In the genomic region with DNA sequence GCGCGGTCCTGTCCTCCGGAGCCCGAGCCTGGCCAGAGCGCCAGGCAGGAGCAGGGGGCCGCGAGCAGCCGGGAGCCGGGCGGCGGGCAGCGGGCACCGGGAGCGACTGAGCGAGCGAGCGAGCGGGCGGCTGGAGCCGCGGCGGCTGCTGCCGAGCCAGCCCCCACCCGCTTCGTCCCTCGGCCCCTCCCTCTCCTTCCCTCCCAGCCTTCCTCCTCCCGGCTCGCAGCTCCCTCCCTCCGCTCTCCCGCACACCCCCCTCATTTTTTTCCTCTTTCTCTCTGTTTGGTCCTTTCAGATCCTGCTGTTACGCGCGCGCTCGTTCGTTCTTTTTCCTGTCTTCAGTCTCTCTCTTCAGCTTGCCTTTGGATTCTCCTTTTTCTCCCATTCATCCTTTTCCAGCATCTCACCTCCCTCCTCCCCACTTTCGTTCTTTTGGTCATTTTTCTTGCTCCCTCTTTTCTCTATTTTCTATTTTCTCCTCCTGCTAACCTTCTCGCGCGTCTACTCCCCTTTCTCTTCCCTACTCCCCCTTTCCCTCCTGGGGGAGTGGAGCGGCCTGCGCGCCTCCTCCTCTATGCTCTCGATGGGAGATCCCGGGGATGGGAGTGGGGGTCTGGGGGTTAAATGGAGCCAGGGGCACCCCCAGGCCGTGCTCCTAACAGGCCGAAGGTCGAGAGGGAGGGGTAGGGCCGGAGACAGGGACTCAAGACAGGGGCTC, we compare ENCODE assay signal across 8 cellular contexts. TPM values are rescaled to one million over a fixed set of nuclear protein-coding genes. Genes with fewer than 3 reads are reported as not detected.
A peak's percentile ranks its signal among the peaks of the same experiment; 100 is the strongest.
DNase-seq lines count a peak whose midpoint lies in the region; ATAC-seq and TF ChIP-seq lines count a peak whose summit lies in the region.

Gene MEGF11 (minus strand): TSS at position 108 of the 721 bp plus-strand sequence. CDS start 125,347 bp downstream, outside the sequence.

- BruUV-seq in MCF 10A (replicated peaks; lab: Mats Ljungman, UMichigan): no TSS peak

- CTCF ChIA-PET in MCF 10A (lab: Yijun Ruan, JAX): no interaction called here

- H3K27ac ChIP-seq in smooth muscle cell (ENCODE audit: low read depth): no peak within 1 kb of the TSS

- H3K4me2 ChIP-seq in smooth muscle cell: peak within 1 kb of the TSS; percentile 98

- H3K36me3 ChIP-seq in smooth muscle cell (ENCODE audit: low read depth): no peaks in the 10 kb centered on the region

- peaks cover 99% of the 10 kb centered on the region for H3K27me3 ChIP-seq in smooth muscle cell (ENCODE audit: low read depth)

- H3K27ac Mint-ChIP-seq in MCF 10A (ENCODE audit: low read depth, unreplicated experiment): no peak within 1 kb of the TSS

- no peaks in the 10 kb centered on the region for H3K9me3 Mint-ChIP-seq in MCF 10A (ENCODE audit: unreplicated experiment)

- POLR2A ChIA-PET in MCF 10A (lab: Yijun Ruan, JAX): no interaction called here

- peak; percentile 34 to 58 for DNase-seq in NCI-H524 (lab: John Stamatoyannopoulos, UW)
- DNase-seq in NCI-H524 treated with DMSO at 0.1 percent for 48 hours (lab: John Stamatoyannopoulos, UW): no peak
- DNase-seq in NCI-H2171 (lab: John Stamatoyannopoulos, UW): peak; percentile 49
- DNase-seq in MCF 10A (ENCODE audit: unreplicated experiment): no peak
- peak; percentile 45 for DNase-seq in iris pigment epithelial cell (ENCODE audit: low read depth)
- DNase-seq in smooth muscle cell (lab: John Stamatoyannopoulos, UW; ENCODE audit: unreplicated experiment): no peak
- no peak for DNase-seq in amniotic stem cell (lab: John Stamatoyannopoulos, UW)

- peaks cover 18% of the 10 kb centered on the region for H3K4me1 ChIP-seq in smooth muscle cell (ENCODE audit: low read depth)

- peak within 1 kb of the TSS; percentile 72 for H3K4me3 Mint-ChIP-seq in MCF 10A (ENCODE audit: unreplicated experiment)

- peaks cover 65% of the 10 kb centered on the region for H3K27me3 Mint-ChIP-seq in MCF 10A (ENCODE audit: insufficient read depth, unreplicated experiment)

- H3K4me3 ChIP-seq in smooth muscle cell: peak within 1 kb of the TSS; percentile 57

- intact Hi-C loops in MCF 10A (cut with micrococcal nuclease): no loop called here

- peak within 1 kb of the TSS; percentile 86 for H2AFZ ChIP-seq in smooth muscle cell (ENCODE audit: low read depth)

- H4K20me1 ChIP-seq in smooth muscle cell (ENCODE audit: low read depth): peaks cover 7% of the 10 kb centered on the region

- WGBS in smooth muscle cell (ENCODE audit: low lambda C conversion rate): under 1% methylated on average over 30 of the region's 49 CpGs

- no peak within 1 kb of the TSS for H3K9ac ChIP-seq in smooth muscle cell (ENCODE audit: low read depth)

- peaks cover 6% of the 10 kb centered on the region for H3K4me1 Mint-ChIP-seq in MCF 10A (ENCODE audit: insufficient read depth, unreplicated experiment)

- H3K9me3 ChIP-seq in smooth muscle cell (replicated peaks; ENCODE audit: low read depth): no peaks in the 10 kb centered on the region

- no peaks in the 10 kb centered on the region for H3F3A ChIP-seq in smooth muscle cell (ENCODE audit: low read depth)

- no peaks in the 10 kb centered on the region for H3K36me3 Mint-ChIP-seq in MCF 10A (ENCODE audit: insufficient read depth, unreplicated experiment)

- TF ChIP-seq CTCF in MCF 10A (IDR thresholded peaks at IDR 0.05; ENCODE audit: unreplicated experiment) (no peak), smooth muscle cell (IDR thresholded peaks at IDR 0.05; ENCODE audit: borderline replicate concordance, insufficient read depth, poor library complexity, severe bottlenecking) (no peak)

- no peaks in the 10 kb centered on the region for H3K79me2 ChIP-seq in smooth muscle cell (ENCODE audit: low read depth)

- ATAC-seq in HG03135 (IDR thresholded peaks at IDR 0.05; ENCODE audit: unreplicated experiment): no peak

RNA-seq across cellular contexts. Expression of gene MEGF11, which starts in this region (rescaled TPM):
- total RNA-seq in MCF 10A (2022) (0.09 and 0.39 TPM in 2 replicates), smooth muscle cell (not detected in 2 replicates)
- 0.08 and 0.40 TPM in 2 replicates for polyA plus RNA-seq in smooth muscle cell

Comparison
In these comparisons a context has a peak if more than half of its experiments do, and no peak if none do; other contexts are left out.
1. DNase-seq: peak in NCI-H524 (2 of 2), NCI-H2171 (single experiment) and iris pigment epithelial cell (single experiment); none in NCI-H524 treated with DMSO at 0.1 percent for 48 hours (single experiment), MCF 10A (single experiment), smooth muscle cell (single experiment) and amniotic stem cell (single experiment).